ENCODE assay signal across 8 cellular contexts in genomic region chrX:21974011-21974385, GRCh38. TPM values are rescaled to one million over a fixed set of nuclear protein-coding genes. Genes with fewer than 3 reads are reported as not detected.
A peak's percentile ranks its signal among the peaks of the same experiment; 100 is the strongest.
DNase-seq lines count a peak whose midpoint lies in the region; ATAC-seq and TF ChIP-seq lines count a peak whose summit lies in the region.

No MANE protein-coding gene starts in this region.

- DNase-seq in ELF-1 (ENCODE audit: low read depth, low spot score): peak; percentile 83
- DNase-seq in HT-29 (ENCODE audit: low spot score): peak; percentile 94
- peak; percentile 42 to 44 for DNase-seq in foreskin keratinocyte
- DNase-seq in NCI-H1436 (lab: John Stamatoyannopoulos, UW): no peak
- DNase-seq in AG20443 (ENCODE audit: low spot score): no peak
- DNase-seq in SHP77 treated with DMSO at 0.1 percent for 48 hours (lab: John Stamatoyannopoulos, UW): no peak
- no peak for DNase-seq in stimulated activated CD4-positive, alpha-beta T cell treated with anti-CD3 and anti-CD28 coated beads, Interleukin-1b, Interleukin-23, amount 100 ng/mL, for 48 hours

- ATAC-seq in GM21423 (IDR thresholded peaks at IDR 0.05; ENCODE audit: unreplicated experiment) (peak; percentile 91), foreskin keratinocyte (peak; percentile 62)

- no peaks in the 10 kb centered on the region for H3K27me3 ChIP-seq in foreskin keratinocyte

- peaks cover 12% of the 10 kb centered on the region for H3K4me1 ChIP-seq in foreskin keratinocyte

- no peak overlapping the region for H3K27ac ChIP-seq in foreskin keratinocyte

- no peak for TF ChIP-seq CTCF in foreskin keratinocyte (conservative IDR thresholded peaks at IDR 0.05)

RNA-seq across cellular contexts. Expression of gene SMS, which starts 33.5 kb away (rescaled TPM):
- 134 and 173 TPM in 2 replicates for total RNA-seq in HT-29 (2014; rRNA removed; shearing (Covaris generic))
- total RNA-seq in foreskin keratinocyte: 170 and 201 TPM in 2 replicates
- polyA plus RNA-seq in foreskin keratinocyte: 125 and 160 TPM in 2 replicates

RNA-seq across cellular contexts. Expression of gene PHEX, which starts 58.1 kb away (rescaled TPM):
- total RNA-seq in HT-29 (2014; rRNA removed; shearing (Covaris generic)): 0.10 and 0.18 TPM in 2 replicates
- 0.41 and 0.60 TPM in 2 replicates for total RNA-seq in foreskin keratinocyte
- polyA plus RNA-seq in foreskin keratinocyte: 0.20 and 0.22 TPM in 2 replicates

Comparison
In these comparisons a context has a peak if more than half of its experiments do, and no peak if none do; other contexts are left out.
1. DNase-seq: peak in ELF-1 (single experiment), HT-29 (single experiment) and foreskin keratinocyte (2 of 2); none in NCI-H1436 (single experiment), AG20443 (single experiment), SHP77 treated with DMSO at 0.1 percent for 48 hours (single experiment) and stimulated activated CD4-positive, alpha-beta T cell treated with anti-CD3 and anti-CD28 coated beads, Interleukin-1b, Interleukin-23, amount 100 ng/mL, for 48 hours (single experiment).